In the genomic region with DNA sequence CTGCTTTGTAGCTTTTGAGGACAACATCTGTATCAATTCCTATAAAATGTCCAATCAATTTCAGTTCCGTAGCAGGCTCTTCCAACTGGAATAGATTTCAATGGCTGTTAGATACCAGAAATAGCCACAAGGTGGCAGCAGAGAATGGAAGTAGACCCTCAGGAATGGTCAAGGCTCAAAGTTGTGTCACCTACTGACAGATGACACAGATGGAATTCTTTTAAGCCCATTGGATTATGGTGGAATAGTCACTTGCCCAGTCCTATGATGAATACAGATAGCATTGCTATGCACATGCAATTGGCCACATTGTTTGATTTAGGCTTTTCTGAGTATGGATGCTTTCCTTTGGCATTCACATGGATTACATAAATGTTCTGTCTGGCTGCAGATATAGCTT, we compare ENCODE assay signal across 8 cellular contexts.
DNase-seq lines count a peak whose midpoint lies in the region; ATAC-seq and TF ChIP-seq lines count a peak whose summit lies in the region.

No MANE protein-coding gene starts in this region.

- no peaks in the 10 kb centered on the region for H3F3A ChIP-seq in DOHH2 (ENCODE audit: control insufficient read depth, insufficient read depth)
- H3F3A ChIP-seq in GM23248 (ENCODE audit: insufficient read depth): no peaks in the 10 kb centered on the region

- H2AFZ ChIP-seq in GM23248: no peak overlapping the region

- no peak overlapping the region for H3K4me2 ChIP-seq in DOHH2 (ENCODE audit: low read length)
- no peak overlapping the region for H3K4me2 ChIP-seq in GM23248 (ENCODE audit: unreplicated experiment)

- no peaks in the 10 kb centered on the region for H3K27me3 ChIP-seq in DOHH2 (ENCODE audit: control insufficient read depth, low read length)
- no peaks in the 10 kb centered on the region for H3K27me3 ChIP-seq in GM23248 (replicated peaks; ENCODE audit: insufficient read depth)
- no peaks in the 10 kb centered on the region for H3K27me3 ChIP-seq in psoas muscle (ENCODE audit: insufficient read depth in 3 of 3, low read length in 2 of 3)

- H3K36me3 ChIP-seq in DOHH2 (ENCODE audit: control insufficient read depth, low read length): no peaks in the 10 kb centered on the region
- H3K36me3 ChIP-seq in GM23248 (ENCODE audit: low read depth): no peaks in the 10 kb centered on the region
- H3K36me3 ChIP-seq in psoas muscle (ENCODE audit: insufficient read depth in 1 of 2, low read depth in 1 of 2): no peaks in the 10 kb centered on the region

- H3K79me2 ChIP-seq in DOHH2 (ENCODE audit: control insufficient read depth, low read length) (no peaks in the 10 kb centered on the region), GM23248 (ENCODE audit: insufficient read depth) (no peaks in the 10 kb centered on the region)

- DNase-seq in GM23248 (peak; percentile 62), NCI-H2227 treated with DMSO at 0.1 percent for 48 hours (lab: John Stamatoyannopoulos, UW) (peak; percentile 74), head of caudate nucleus (peak in 35 of 42 donors; percentile 10 to 88 (median 58)), psoas muscle (no peak), OCI-M2 (lab: John Stamatoyannopoulos, UW; ENCODE audit: unreplicated experiment) (no peak)
- peak; percentile 11 for DNase-seq in activated naive CD4-positive, alpha-beta T cell treated with anti-CD3 and anti-CD28 coated beads, Interleukin-2, amount 50 U/mL, for 16 hours

- H3K9me3 ChIP-seq in DOHH2 (ENCODE audit: control insufficient read depth, insufficient read depth, low read length): no peaks in the 10 kb centered on the region
- H3K9me3 ChIP-seq in GM23248 (ENCODE audit: low read depth): no peaks in the 10 kb centered on the region
- no peaks in the 10 kb centered on the region for H3K9me3 ChIP-seq in psoas muscle

- no peak overlapping the region for H3K9ac ChIP-seq in GM23248

- H4K20me1 ChIP-seq in DOHH2 (ENCODE audit: control insufficient read depth, insufficient read depth, low read depth, low read length): no peaks in the 10 kb centered on the region
- H4K20me1 ChIP-seq in GM23248 (ENCODE audit: insufficient read depth): no peaks in the 10 kb centered on the region

- H3K4me1 ChIP-seq in DOHH2 (ENCODE audit: control insufficient read depth, low read length): no peaks in the 10 kb centered on the region
- H3K4me1 ChIP-seq in GM23248 (ENCODE audit: insufficient read depth): no peaks in the 10 kb centered on the region
- no peaks in the 10 kb centered on the region for H3K4me1 ChIP-seq in psoas muscle

- WGBS in GM23248 (ENCODE audit: low coverage in 1 of 2, low lambda C conversion rate in 2 of 2, missing lambda C conversion rate in 2 of 2), 2 experiments: 0% methylated on average over 1 of the region's 1 CpG
- 0% methylated on average over 1 of the region's 1 CpG for WGBS in psoas muscle, 3 donors

- H3K9me2 ChIP-seq in DOHH2 (replicated peaks; ENCODE audit: control insufficient read depth, low read length): no peaks in the 10 kb centered on the region
- H3K9me2 ChIP-seq in GM23248 (ENCODE audit: insufficient read depth): no peaks in the 10 kb centered on the region

- in situ Hi-C loops in GM23248 (cut with MboI): loop anchor here (25.0 kb wide), 1 partner anchor 306 kb away; no protein-coding TSS in a partner anchor

- ATAC-seq in psoas muscle: peak; percentile 85 to 98 (median 90)
- ATAC-seq in GM21619 (IDR thresholded peaks at IDR 0.05; ENCODE audit: unreplicated experiment): no peak

- H3K27ac ChIP-seq in DOHH2 (ENCODE audit: low read depth, low read length) (no peak overlapping the region), GM23248 (no peak overlapping the region), psoas muscle (no peak overlapping the region)

- TF ChIP-seq CTCF in DOHH2 (IDR thresholded peaks at IDR 0.05; ENCODE audit: low read depth, low read length, poor library complexity, severe bottlenecking) (peak; percentile 59), psoas muscle (IDR thresholded peaks at IDR 0.05) (peak; percentile 89)

- intact Hi-C loops in head of caudate nucleus (cut with DNase I): loop anchor here (10.0 kb wide), 1 partner anchor 313 kb away; no protein-coding TSS in a partner anchor
- intact Hi-C loops in psoas muscle (cut with DNase I): loop anchor here (5.0 to 10.0 kb wide), 4 partner anchors 131 to 313 kb away; partner anchors contain the start of gene RADX (in 2 of the 2)

- H3K4me3 ChIP-seq in DOHH2 (ENCODE audit: low read length) (no peak overlapping the region), GM23248 (no peak overlapping the region), psoas muscle (no peak overlapping the region)

Comparison
In these comparisons a context has a peak if more than half of its experiments do, and no peak if none do; other contexts are left out.
1. DNase-seq: peak in GM23248 (single experiment), NCI-H2227 treated with DMSO at 0.1 percent for 48 hours (single experiment), activated naive CD4-positive, alpha-beta T cell treated with anti-CD3 and anti-CD28 coated beads, Interleukin-2, amount 50 U/mL, for 16 hours (single experiment) and head of caudate nucleus (35 of 42); none in psoas muscle (0 of 2) and OCI-M2 (single experiment).